9 cellular contexts compared by ENCODE assay signal in genomic region chr17:8250101-8250500, GRCh38. TPM values are rescaled to one million over a fixed set of nuclear protein-coding genes. Genes with fewer than 3 reads are reported as not detected.
DNase-seq lines count a peak whose midpoint lies in the region; ATAC-seq and TF ChIP-seq lines count a peak whose summit lies in the region.
"Had no signal": no experiment of that assay in that cellular context is flagged by ENCODE, and none has a peak within 500 bp of the region (broad histone marks: within the 10 kb centered on the region; RNA-seq: fewer than 3 reads in every experiment).

No MANE protein-coding gene starts in this region.

- POLR2A ChIA-PET in T-cell (lab: Charles Lee) = interaction anchor here in 1 of 2 donors (2.6 kb wide), 1 partner anchor 29 kb away, joined by 14 read pairs; no protein-coding TSS in a partner anchor

- TF ChIP-seq CTCF in cardiac muscle cell (IDR thresholded peaks at IDR 0.05; ENCODE audit: low read depth, low read length) = no peak
- no peak for TF ChIP-seq CTCF in heart left ventricle (IDR thresholded peaks at IDR 0.05)
- no peak for TF ChIP-seq CTCF in foreskin fibroblast (IDR thresholded peaks at IDR 0.05; ENCODE audit: low read depth, low read length)
- no peak for TF ChIP-seq CTCF in type B pancreatic cell (conservative IDR thresholded peaks at IDR 0.05)
- no peak for TF ChIP-seq CTCF in suprapubic skin (IDR thresholded peaks at IDR 0.05)

- H3K9me3 Mint-ChIP-seq in T-cell = no peaks in the 10 kb centered on the region
- no peaks in the 10 kb centered on the region for H3K9me3 Mint-ChIP-seq in type B pancreatic cell

- ATAC-seq in heart left ventricle (no peak), T-cell (replicated peaks in 1 of 4) (no peak), HG03095 (IDR thresholded peaks at IDR 0.05; ENCODE audit: unreplicated experiment) (no peak)

- H3K36me3 ChIP-seq in cardiac muscle cell (no peaks in the 10 kb centered on the region), heart left ventricle (peaks cover 0 to 19% (median 11%) of the 10 kb centered on the region in 9 donors), suprapubic skin (peaks cover 14% of the 10 kb centered on the region)

- CTCF ChIA-PET in T-cell (lab: Charles Lee) = interaction anchor here (0.6 to 3.0 kb wide), 4 partner anchors 13 to 175 kb away, joined by 3 to 17 read pairs (median 3); partner anchors contain the start of gene SLC25A35 (in 1 of the 2)

- peaks cover 7% of the 10 kb centered on the region for H3K4me1 ChIP-seq in cardiac muscle cell (ENCODE audit: low read depth)
- H3K4me1 ChIP-seq in heart left ventricle = peaks cover 0 to 25% (median 12%) of the 10 kb centered on the region in 12 donors
- peaks cover 21% of the 10 kb centered on the region for H3K4me1 ChIP-seq in suprapubic skin

- DNase-seq in cardiac muscle cell (ENCODE audit: low read depth in 1 of 2, low spot score in 1 of 2) (no peak), heart left ventricle (no peak), T-cell (no peak), foreskin fibroblast (no peak), type B pancreatic cell (ENCODE audit: extremely low spot score, unreplicated experiment) (no peak), suprapubic skin (ENCODE audit: low spot score in 2 of 2) (no peak), mucosa of gallbladder (ENCODE audit: low spot score) (no peak)
- DNase-seq: Kasumi-1 had no signal

- no peak for TF ChIP-seq EP300 in suprapubic skin (IDR thresholded peaks at IDR 0.05)

- TF ChIP-seq POLR2A in heart left ventricle (IDR thresholded peaks at IDR 0.05) = no peak
- TF ChIP-seq POLR2A in suprapubic skin (IDR thresholded peaks at IDR 0.05) = no peak

- no peaks in the 10 kb centered on the region for H3K27me3 Mint-ChIP-seq in T-cell
- H3K27me3 Mint-ChIP-seq in type B pancreatic cell = peaks cover 4% of the 10 kb centered on the region

- intact Hi-C loops in heart left ventricle (cut with DNase I) = loop anchor here in 5 of 10 donors (2.0 to 5.0 kb wide), 3 partner anchors 37 to 52 kb away; partner anchors contain the start of gene RANGRF (in 3 of the 5)

- H3K9me3 ChIP-seq in cardiac muscle cell (ENCODE audit: low read depth) (no peaks in the 10 kb centered on the region), heart left ventricle (no peaks in the 10 kb centered on the region), suprapubic skin (no peaks in the 10 kb centered on the region)

- H3K27me3 ChIP-seq in cardiac muscle cell (no peaks in the 10 kb centered on the region), heart left ventricle (no peaks in the 10 kb centered on the region), suprapubic skin (no peaks in the 10 kb centered on the region)

- peak overlapping the region; percentile 78 for H3K4me3 ChIP-seq in cardiac muscle cell
- peak overlapping the region in 4 of 12 donors; percentile 67 to 96 (median 82) for H3K4me3 ChIP-seq in heart left ventricle
- peak overlapping the region; percentile 97 for H3K4me3 ChIP-seq in foreskin fibroblast (ENCODE audit: low read depth in 1 of 2, low read length in 2 of 2)
- no peak overlapping the region for H3K4me3 ChIP-seq in suprapubic skin

- peaks cover 38 to 51% (median 38%) of the 10 kb centered on the region in 3 donors for H3K4me1 Mint-ChIP-seq in T-cell
- H3K4me1 Mint-ChIP-seq in type B pancreatic cell (ENCODE audit: unreplicated experiment) = peaks cover 10% of the 10 kb centered on the region

- H3K27ac ChIP-seq in cardiac muscle cell (no peak overlapping the region), heart left ventricle (no peak overlapping the region), suprapubic skin (no peak overlapping the region)

- H3K36me3 Mint-ChIP-seq in T-cell = peaks cover 12% of the 10 kb centered on the region
- H3K36me3 Mint-ChIP-seq in type B pancreatic cell = no peaks in the 10 kb centered on the region

- H3K4me3 Mint-ChIP-seq in T-cell (peak overlapping the region; percentile 99 to 100 (median 99)), type B pancreatic cell (peak overlapping the region; percentile 100)

- H3K27ac Mint-ChIP-seq in T-cell (peak overlapping the region in 1 of 2 donors; percentile 34), type B pancreatic cell (peak overlapping the region; percentile 100)

RNA-seq across cellular contexts. Expression of gene PFAS, which starts 1.0 kb away (rescaled TPM):
- total RNA-seq in cardiac muscle cell (49.9 and 62.5 TPM in 2 replicates), heart left ventricle (10 to 100 TPM in 7 of 9 donors, 1 to 10 TPM in 2; 7.7 to 23.8 (median 14.1) TPM), T-cell (10 to 100 TPM; 31.5 to 52.4 (median 37.8) TPM), type B pancreatic cell (ENCODE audit: low replicate concordance) (54.5 and 117 TPM in 2 replicates), suprapubic skin (10 to 100 TPM; 13.0 to 35.1 (median 16.7) TPM), mucosa of gallbladder (31.4 TPM)
- polyA plus RNA-seq in cardiac muscle cell (48.2 and 62.0 TPM in 2 replicates), heart left ventricle (10 to 100 TPM in 1 of 2 donors, 1 to 10 TPM in 1; 6.1 to 11.8 TPM)

RNA-seq across cellular contexts. Expression of gene CTC1, which starts 2.2 kb away (rescaled TPM):
- 7.4 and 15.6 TPM in 2 replicates for total RNA-seq in cardiac muscle cell
- polyA plus RNA-seq in cardiac muscle cell = 17.1 and 23.0 TPM in 2 replicates
- total RNA-seq in heart left ventricle = 10 to 100 TPM in 7 of 9 donors, 1 to 10 TPM in 2; 4.6 to 24.4 (median 12.1) TPM
- 10 to 100 TPM in 1 of 2 donors, 1 to 10 TPM in 1; 7.9 to 13.3 TPM for polyA plus RNA-seq in heart left ventricle
- total RNA-seq in T-cell = 100 to 1,000 TPM; 230 to 309 (median 269) TPM
- total RNA-seq in type B pancreatic cell (ENCODE audit: low replicate concordance) = 42.6 and 43.1 TPM in 2 replicates
- 10 to 100 TPM; 16.8 to 58.1 (median 22.3) TPM for total RNA-seq in suprapubic skin
- total RNA-seq in mucosa of gallbladder = 66.3 TPM

RNA-seq across cellular contexts. Expression of gene RANGRF, which starts 38.4 kb away (rescaled TPM):
- total RNA-seq in cardiac muscle cell = 40.0 and 43.6 TPM in 2 replicates
- polyA plus RNA-seq in cardiac muscle cell = 75.5 and 89.2 TPM in 2 replicates
- total RNA-seq in heart left ventricle = 10 to 100 TPM; 22.3 to 33.6 (median 27.1) TPM
- 10 to 100 TPM; 36.3 to 54.2 TPM for polyA plus RNA-seq in heart left ventricle
- 10 to 100 TPM; 29.0 to 41.8 (median 40.9) TPM for total RNA-seq in T-cell
- total RNA-seq in type B pancreatic cell (ENCODE audit: low replicate concordance) = 21.9 and 30.9 TPM in 2 replicates
- 10 to 100 TPM; 12.6 to 16.3 (median 13.7) TPM for total RNA-seq in suprapubic skin
- 22.0 TPM for total RNA-seq in mucosa of gallbladder

RNA-seq across cellular contexts. Expression of gene AURKB, which starts 39.7 kb away (rescaled TPM):
- total RNA-seq in cardiac muscle cell (15.1 and 77.7 TPM in 2 replicates), heart left ventricle (10 to 100 TPM in 1 of 9 donors, 1 to 10 TPM in 1, under 1 TPM in 3, not detected in 4; 0.23 to 10.3 (median 0.81) TPM), T-cell (1 to 10 TPM; 1.0 to 2.7 (median 1.7) TPM), type B pancreatic cell (ENCODE audit: low replicate concordance) (35.0 and 108 TPM in 2 replicates), suprapubic skin (10 to 100 TPM in 2 of 4 donors, 1 to 10 TPM in 2; 3.7 to 18.2 (median 9.5) TPM), mucosa of gallbladder (1.9 TPM)
- polyA plus RNA-seq in cardiac muscle cell (17.8 and 133 TPM in 2 replicates), heart left ventricle (under 1 TPM in 1 of 2 donors, not detected in 1; 0.47 TPM)

RNA-seq across cellular contexts. Expression of gene SLC25A35, which starts 45.1 kb away (rescaled TPM):
- total RNA-seq in cardiac muscle cell = 3.5 and 9.5 TPM in 2 replicates
- 6.0 and 7.9 TPM in 2 replicates for polyA plus RNA-seq in cardiac muscle cell
- 1 to 10 TPM in 8 of 9 donors, under 1 TPM in 1; 0.52 to 7.5 (median 2.1) TPM for total RNA-seq in heart left ventricle
- polyA plus RNA-seq in heart left ventricle = 1 to 10 TPM; 2.2 to 3.9 TPM
- total RNA-seq in T-cell = 10 to 100 TPM in 1 of 5 donors, 1 to 10 TPM in 4; 6.6 to 10.0 (median 8.0) TPM
- total RNA-seq in type B pancreatic cell (ENCODE audit: low replicate concordance) = 4.0 and 5.6 TPM in 2 replicates
- total RNA-seq in suprapubic skin = 1 to 10 TPM in 3 of 4 donors, under 1 TPM in 1; 0.80 to 2.4 (median 1.5) TPM
- total RNA-seq in mucosa of gallbladder = 17.8 TPM
